Comparison of ENCODE assay signal across 1 cellular context in genomic region chr4:159593157-159593556, GRCh38.
TF ChIP-seq lines count a peak whose summit lies in the region.

No MANE protein-coding gene starts in this region.

TF ChIP-seq in H1, 55 proteins besides CTCF, POLR2A, EP300 and RAD21 (continued from another document):
- TF ChIP-seq ATF2 (IDR thresholded peaks at IDR 0.05; ENCODE audit: low read length) (no peak), NRF1 (IDR thresholded peaks at IDR 0.05; ENCODE audit: low read depth, low read length) (no peak), POU5F1 (IDR thresholded peaks at IDR 0.05; ENCODE audit: low read depth, low read length) (no peak), PHF8 (conservative IDR thresholded peaks at IDR 0.05; ENCODE audit: low read depth, low read length) (no peak), SP2 (IDR thresholded peaks at IDR 0.05; ENCODE audit: low read length) (no peak)
